In genomic region chr6:125844989-125845388, GRCh38 we compare ENCODE assay signal across 19 cellular contexts. TPM values are rescaled to one million over a fixed set of nuclear protein-coding genes. Genes with fewer than 3 reads are reported as not detected.
A peak's percentile ranks its signal among the peaks of the same experiment; 100 is the strongest.
DNase-seq lines count a peak whose midpoint lies in the region; ATAC-seq, FAIRE-seq and TF ChIP-seq lines count a peak whose summit lies in the region.
"Had no signal": no experiment of that assay in that cellular context is flagged by ENCODE, and none has a peak within 500 bp of the region (broad histone marks: within the 10 kb centered on the region; RNA-seq: fewer than 3 reads in every experiment).

No MANE protein-coding gene starts in this region.

- BruUV-seq in HepG2 (replicated peaks; lab: Mats Ljungman, UMichigan) = no TSS peak

- TF ChIP-seq CTCF in liver (IDR thresholded peaks at IDR 0.05; ENCODE audit: low read depth, low read length, missing input control) (no peak), HepG2 (CRISPR knock-in tag; IDR thresholded peaks at IDR 0.05) (no peak), fibroblast of pulmonary artery (IDR thresholded peaks at IDR 0.05; ENCODE audit: low read length, missing control alignments) (no peak), nephron progenitor cell (IDR thresholded peaks at IDR 0.05) (no peak)

- no peaks in the 10 kb centered on the region for H4K20me1 ChIP-seq in HepG2 (ENCODE audit: insufficient read depth, low read length)

- no peak for TF ChIP-seq RAD21 in liver (IDR thresholded peaks at IDR 0.05)
- no peak for TF ChIP-seq RAD21 in HepG2 (CRISPR knock-in tag; IDR thresholded peaks at IDR 0.05)

- H3K4me2 ChIP-seq in HepG2 (ENCODE audit: low read depth, low read length) = no peak overlapping the region
- H3K4me2 ChIP-seq: KMS-11, smooth muscle cell had no signal

- intact Hi-C loops in HepG2 (cut with micrococcal nuclease; ENCODE audit: unreplicated experiment) = no loop called here

- POLR2A ChIA-PET in HepG2 (lab: Yijun Ruan, JAX) = interaction anchor here (1.0 to 1.1 kb wide), 2 partner anchors 112 to 141 kb away, joined by 3 read pairs; partner anchors contain the start of gene HINT3

- no peak for FAIRE-seq in HepG2 (lab: Jason Lieb, UNC)
- FAIRE-seq: bronchial epithelial cell had no signal

- H3K27ac ChIP-seq in liver (ENCODE audit: low read depth in 1 of 2, low read length in 2 of 2) = no peak overlapping the region
- no peak overlapping the region for H3K27ac ChIP-seq in HepG2 (ENCODE audit: extremely low read length, insufficient read depth, low read length)
- H3K27ac ChIP-seq in effector memory CD4-positive, alpha-beta T cell (ENCODE audit: insufficient read depth, low read length, poor library complexity, severe bottlenecking) = no peak overlapping the region
- H3K27ac ChIP-seq: KMS-11, WERI-Rb-1 had no signal

- in situ Hi-C loops in HepG2 (cut with HindIII; ENCODE audit: extremely low pct_ligation_motif_present, low pct_unique_long_range_greater_than_20kb) = no loop called here

- H2AFZ ChIP-seq in HepG2 (ENCODE audit: low read length) = no peak overlapping the region

- DNase-seq in HepG2 (ENCODE audit: low spot score) (no peak), fibroblast of pulmonary artery (ENCODE audit: low read depth) (peak; percentile 64), nephron progenitor cell (no peak), AG20443 (ENCODE audit: low spot score) (no peak), RPMI8226 (no peak)
- DNase-seq in effector memory CD4-positive, alpha-beta T cell = no peak
- DNase-seq in stimulated activated CD4-positive, alpha-beta T cell treated with anti-CD3 and anti-CD28 coated beads, Interleukin-2, amount 100 ng/mL, for 24 hours = no peak
- DNase-seq: activated CD4-positive, alpha-beta memory T cell treated with anti-CD3 and anti-CD28 coated beads, Interleukin-2, amount 10 ng/mL, durations not matched to agents 7 days and 5 days; activated T-cell treated with anti-CD3 and anti-CD28 coated beads, Interleukin-2, amount 50 U/mL, for 48 hours; CD8-positive, alpha-beta T cell; effector CD8-positive, alpha-beta T cell; left colon; WERI-Rb-1 had no signal

- no peak for TF ChIP-seq POLR2A in HepG2 (IDR thresholded peaks at IDR 0.05; ENCODE audit: insufficient read depth in 1 of 2, low read depth in 2 of 2, low read length in 2 of 2)

- peaks cover 0 to 3% (median 2%) of the 10 kb centered on the region in 4 donors for H3K4me1 ChIP-seq in liver (ENCODE audit: control insufficient read depth in 4 of 4, insufficient read depth in 4 of 4, low read length in 3 of 4)
- peaks cover 21% of the 10 kb centered on the region for H3K4me1 ChIP-seq in HepG2 (ENCODE audit: insufficient read depth, low read length)
- no peaks in the 10 kb centered on the region for H3K4me1 ChIP-seq in effector memory CD4-positive, alpha-beta T cell (ENCODE audit: control insufficient read depth, insufficient read depth, low read length, poor library complexity, severe bottlenecking)

- H3K36me3 Mint-ChIP-seq in nephron progenitor cell (ENCODE audit: low read depth) = peaks cover 4% of the 10 kb centered on the region

- peaks cover 27% of the 10 kb centered on the region for H3K4me1 Mint-ChIP-seq in nephron progenitor cell
- H3K4me1 Mint-ChIP-seq: activated CD4-positive, alpha-beta memory T cell treated with anti-CD3 and anti-CD28 coated beads, Interleukin-2, amount 10 ng/mL, durations not matched to agents 7 days and 5 days had no signal

- H3K9me3 ChIP-seq in liver (ENCODE audit: control insufficient read depth in 4 of 4, low read length in 3 of 4) (no peaks in the 10 kb centered on the region), HepG2 (ENCODE audit: low read length) (no peaks in the 10 kb centered on the region)
- H3K9me3 ChIP-seq in effector memory CD4-positive, alpha-beta T cell (ENCODE audit: control insufficient read depth, low read length) = no peaks in the 10 kb centered on the region
- H3K9me3 ChIP-seq: HAP-1 had no signal

- H3K4me3 ChIP-seq in liver (ENCODE audit: low read depth in 1 of 3, low read length in 3 of 3) = no peak overlapping the region
- no peak overlapping the region for H3K4me3 ChIP-seq in HepG2 (replicated peaks in 1 of 3; ENCODE audit: insufficient read depth in 1 of 3, low read depth in 2 of 3, low read length in 3 of 3)
- no peak overlapping the region for H3K4me3 ChIP-seq in fibroblast of pulmonary artery (replicated peaks; ENCODE audit: low read depth, low read length)
- no peak overlapping the region for H3K4me3 ChIP-seq in effector memory CD4-positive, alpha-beta T cell (ENCODE audit: insufficient read depth, low read depth, low read length, poor library complexity, severe bottlenecking)
- H3K4me3 ChIP-seq: HAP-1, smooth muscle cell had no signal

- peak overlapping the region; percentile 64 for H3K27ac Mint-ChIP-seq in nephron progenitor cell
- H3K27ac Mint-ChIP-seq: activated CD4-positive, alpha-beta memory T cell treated with anti-CD3 and anti-CD28 coated beads, Interleukin-2, amount 10 ng/mL, durations not matched to agents 7 days and 5 days; activated naive CD8-positive, alpha-beta T cell; CD8-positive, alpha-beta T cell had no signal

- H3K9ac ChIP-seq in liver (ENCODE audit: low read depth in 1 of 2, low read length in 2 of 2) (no peak overlapping the region), HepG2 (ENCODE audit: insufficient read depth, low read depth, low read length) (no peak overlapping the region)
- H3K9ac ChIP-seq: KMS-11 had no signal

- H3K27me3 Mint-ChIP-seq in nephron progenitor cell (ENCODE audit: low read depth, poor library complexity) = no peaks in the 10 kb centered on the region
- H3K27me3 Mint-ChIP-seq: activated CD4-positive, alpha-beta memory T cell treated with anti-CD3 and anti-CD28 coated beads, Interleukin-2, amount 10 ng/mL, durations not matched to agents 7 days and 5 days; activated naive CD8-positive, alpha-beta T cell had no signal

- no peak for ATAC-seq in HepG2
- ATAC-seq: CD8-positive, alpha-beta T cell; left colon had no signal

- H3K36me3 ChIP-seq in liver (ENCODE audit: control insufficient read depth in 4 of 4, insufficient read depth in 3 of 4, low read depth in 1 of 4, low read length in 3 of 4) (no peaks in the 10 kb centered on the region), HepG2 (replicated peaks in 1 of 2; ENCODE audit: control insufficient read depth in 1 of 2, insufficient read depth in 2 of 2, low read length in 2 of 2) (no peaks in the 10 kb centered on the region)
- H3K36me3 ChIP-seq in effector memory CD4-positive, alpha-beta T cell (ENCODE audit: control insufficient read depth, insufficient read depth, low read length) = no peaks in the 10 kb centered on the region
- H3K36me3 ChIP-seq: HAP-1, WERI-Rb-1 had no signal

- TF ChIP-seq EP300 in HepG2 (IDR thresholded peaks at IDR 0.05; ENCODE audit: low read depth in 2 of 2, low read length in 2 of 2) (no peak), HepG2 (CRISPR knock-in tag; IDR thresholded peaks at IDR 0.05; ENCODE audit: borderline replicate concordance) (no peak)

- CTCF ChIA-PET in HepG2 (lab: Yijun Ruan, JAX; ENCODE audit: low intra/inter-chr PET ratio, low total read pairs) = no interaction called here

- H3K27me3 ChIP-seq in liver (ENCODE audit: control insufficient read depth in 4 of 4, insufficient read depth in 4 of 4, low read length in 3 of 4) (no peaks in the 10 kb centered on the region), HepG2 (ENCODE audit: control insufficient read depth in 1 of 2, insufficient read depth in 2 of 2, low read length in 2 of 2) (no peaks in the 10 kb centered on the region)
- H3K27me3 ChIP-seq in effector memory CD4-positive, alpha-beta T cell (replicated peaks; ENCODE audit: control insufficient read depth, insufficient read depth, low read length, poor library complexity, severe bottlenecking) = no peaks in the 10 kb centered on the region

- H3K4me3 Mint-ChIP-seq in nephron progenitor cell = no peak overlapping the region
- H3K4me3 Mint-ChIP-seq: activated CD4-positive, alpha-beta memory T cell treated with anti-CD3 and anti-CD28 coated beads, Interleukin-2, amount 10 ng/mL, durations not matched to agents 7 days and 5 days; activated naive CD8-positive, alpha-beta T cell; CD8-positive, alpha-beta T cell had no signal

- no peaks in the 10 kb centered on the region for H3K9me3 Mint-ChIP-seq in nephron progenitor cell
- H3K9me3 Mint-ChIP-seq: activated CD4-positive, alpha-beta memory T cell treated with anti-CD3 and anti-CD28 coated beads, Interleukin-2, amount 10 ng/mL, durations not matched to agents 7 days and 5 days; CD8-positive, alpha-beta T cell had no signal

- 43% methylated on average over 5 of the region's 5 CpGs for WGBS in liver
- 58% methylated on average over 5 of the region's 5 CpGs for WGBS in HepG2 (ENCODE audit: low lambda C conversion rate)

- no peaks in the 10 kb centered on the region for H3K79me2 ChIP-seq in HepG2 (ENCODE audit: insufficient read depth, low read length)

TF ChIP-seq in liver, 16 proteins besides CTCF, POLR2A, EP300 and RAD21 (continues in another document):
- TF ChIP-seq FOXA1 (IDR thresholded peaks at IDR 0.05) = no peak
- no peak for TF ChIP-seq HNF4A (conservative IDR thresholded peaks at IDR 0.05)

TF ChIP-seq in HepG2, 621 proteins besides CTCF, POLR2A, EP300 and RAD21 (continues in another document):
- TF ChIP-seq CBFB (CRISPR knock-in tag; IDR thresholded peaks at IDR 0.05) (no peak), ZNF331 (CRISPR knock-in tag; IDR thresholded peaks at IDR 0.05) (no peak)

RNA-seq across cellular contexts. Expression of gene NCOA7, which starts 54.2 kb away (rescaled TPM):
- total RNA-seq in liver (10 to 100 TPM; 21.7 to 40.9 TPM), HepG2 (2016; rRNA removed; fragmentation: Illumina TruSeq; extraction: Trizol) (13.6 and 24.3 TPM in 2 replicates)
- polyA plus RNA-seq in liver (10 to 100 TPM in 1 of 2 donors, 1 to 10 TPM in 1; 8.6 to 13.4 TPM), HepG2 (2011; rRNA removed) (18.7 and 20.8 TPM in 2 replicates)
- 2.1 and 2.2 TPM in 2 replicates for total RNA-seq in HepG2 (2016; cell fraction: cytosol; rRNA removed; fragmentation: Illumina TruSeq; extraction: Trizol; ENCODE audit: low read depth)
- 14.1 and 25.5 TPM in 2 replicates for total RNA-seq in HepG2 (2016; cell fraction: insoluble cytoplasmic fraction; rRNA removed; fragmentation: Illumina TruSeq; extraction: Trizol)
- 5.1 and 5.6 TPM in 2 replicates for total RNA-seq in HepG2 (2016; cell fraction: membrane; rRNA removed; fragmentation: Illumina TruSeq; extraction: Trizol)
- 15.2 and 17.1 TPM in 2 replicates for total RNA-seq in HepG2 (2016; cell fraction: nucleus; rRNA removed; fragmentation: Illumina TruSeq; extraction: Trizol)
- polyA plus RNA-seq in HepG2 (2011; cell fraction: cytosol; rRNA removed) = 14.9 and 15.1 TPM in 2 replicates
- polyA plus RNA-seq in HepG2 (2011; cell fraction: nucleus; rRNA removed) = 10.3 and 11.5 TPM in 2 replicates
- polyA plus RNA-seq in HepG2 (2012) = 12.9 and 15.2 TPM in 2 replicates
- polyA plus RNA-seq in HepG2 (2016; cell fraction: cytosol; fragmentation: Illumina TruSeq; extraction: Trizol; ENCODE audit: low read depth) = 0.77 and 0.88 TPM in 2 replicates
- 18.7 and 19.3 TPM in 2 replicates for polyA plus RNA-seq in HepG2 (2016; cell fraction: insoluble cytoplasmic fraction; fragmentation: Illumina TruSeq; extraction: Trizol; ENCODE audit: low read depth)
- 3.2 and 3.7 TPM in 2 replicates for polyA plus RNA-seq in HepG2 (2016; cell fraction: membrane; fragmentation: Illumina TruSeq; extraction: Trizol; ENCODE audit: low read depth)
- polyA plus RNA-seq in HepG2 (2016; cell fraction: nucleus; fragmentation: Illumina TruSeq; extraction: Trizol; ENCODE audit: insufficient read depth, low read depth) = 21.0 and 23.4 TPM in 2 replicates
- polyA minus RNA-seq in HepG2 (2011; rRNA and poly(A)+ RNA removed; ENCODE audit: low replicate concordance) = 42.4 and 115 TPM in 2 replicates
- 19.9 and 21.1 TPM in 2 replicates for polyA minus RNA-seq in HepG2 (2011; cell fraction: cytosol; rRNA and poly(A)+ RNA removed)
- 29.4 and 39.5 TPM in 2 replicates for polyA minus RNA-seq in HepG2 (2011; cell fraction: nucleus; rRNA and poly(A)+ RNA removed)
